Comparison of ENCODE assay signal across 8 cellular contexts in genomic region chr12:79555006-79555925, GRCh38.
DNase-seq lines count a peak whose midpoint lies in the region; ATAC-seq and TF ChIP-seq lines count a peak whose summit lies in the region.

No MANE protein-coding gene starts in this region.

- H3K79me2 ChIP-seq in DOHH2 (ENCODE audit: control insufficient read depth, low read length) (no peaks in the 10 kb centered on the region), SU-DHL-6 (ENCODE audit: insufficient read depth, low read length) (no peaks in the 10 kb centered on the region)

- H2AFZ ChIP-seq in SU-DHL-6 (ENCODE audit: low read depth, low read length, severe bottlenecking): no peak overlapping the region

- H3K9me3 ChIP-seq in DOHH2 (ENCODE audit: control insufficient read depth, insufficient read depth, low read length): no peaks in the 10 kb centered on the region
- no peaks in the 10 kb centered on the region for H3K9me3 ChIP-seq in SU-DHL-6 (ENCODE audit: insufficient read depth, low read length)
- no peaks in the 10 kb centered on the region for H3K9me3 ChIP-seq in heart right ventricle
- no peaks in the 10 kb centered on the region for H3K9me3 ChIP-seq in thyroid gland

- H3F3A ChIP-seq in DOHH2 (ENCODE audit: control insufficient read depth, insufficient read depth): no peaks in the 10 kb centered on the region; the same call in 1 of the 2 replicates
- no peaks in the 10 kb centered on the region for H3F3A ChIP-seq in SU-DHL-6 (ENCODE audit: insufficient read depth)

- TF ChIP-seq POLR2A in thyroid gland (IDR thresholded peaks at IDR 0.05): no peak

- POLR2A ChIA-PET in HEK293T (lab: Yijun Ruan, JAX): interaction anchor here (0.7 kb wide), 1 partner anchor 12 kb away, joined by 3 read pairs; no protein-coding TSS in a partner anchor

- no peaks in the 10 kb centered on the region for H3K27me3 ChIP-seq in DOHH2 (ENCODE audit: control insufficient read depth, low read length)
- H3K27me3 ChIP-seq in SU-DHL-6 (ENCODE audit: low read length): no peaks in the 10 kb centered on the region
- H3K27me3 ChIP-seq in heart right ventricle: no peaks in the 10 kb centered on the region
- no peaks in the 10 kb centered on the region for H3K27me3 ChIP-seq in thyroid gland

- DNase-seq in heart right ventricle (peak in 1 of 2 donors; percentile 15), thyroid gland (no peak), HEK293T (ENCODE audit: extremely low spot score) (no peak)
- DNase-seq in stimulated activated naive CD4-positive, alpha-beta T cell (lab: John Stamatoyannopoulos, UW): no peak

- H4K20me1 ChIP-seq in DOHH2 (ENCODE audit: control insufficient read depth, insufficient read depth, low read depth, low read length) (no peaks in the 10 kb centered on the region), SU-DHL-6 (ENCODE audit: low read depth, low read length) (no peaks in the 10 kb centered on the region)

- WGBS in heart right ventricle, 2 donors: 61 to 64% methylated on average over 4 of the region's 4 CpGs
- 39 to 40% methylated on average over 4 of the region's 4 CpGs for WGBS in thyroid gland, 2 donors

- intact Hi-C loops in heart right ventricle (cut with DNase I): loop anchor here (2.0 to 10.0 kb wide), 12 partner anchors 132 to 720 kb away; partner anchors contain the start of gene PPP1R12A (in 1 of the 10)
- intact Hi-C loops in thyroid gland (cut with DNase I): loop anchor here (10.0 kb wide), 3 partner anchors 140 to 630 kb away; no protein-coding TSS in a partner anchor

- TF ChIP-seq CTCF in DOHH2 (IDR thresholded peaks at IDR 0.05; ENCODE audit: low read depth, low read length, poor library complexity, severe bottlenecking) (peak; percentile 28), SU-DHL-6 (IDR thresholded peaks at IDR 0.05; ENCODE audit: insufficient read depth, low read length, poor library complexity, severe bottlenecking) (peak; percentile 27), heart right ventricle (IDR thresholded peaks at IDR 0.05) (peak; percentile 25 to 79 (median 58)), thyroid gland (IDR thresholded peaks at IDR 0.05) (peak in 5 of 6 experiments; percentile 23 to 86 (median 72))

- no peak overlapping the region for H3K4me3 ChIP-seq in DOHH2 (ENCODE audit: low read length)
- H3K4me3 ChIP-seq in SU-DHL-6 (ENCODE audit: insufficient read depth, low read length, poor library complexity, severe bottlenecking): no peak overlapping the region
- H3K4me3 ChIP-seq in heart right ventricle: no peak overlapping the region
- H3K4me3 ChIP-seq in thyroid gland (replicated peaks in 1 of 3): no peak overlapping the region

- no peaks in the 10 kb centered on the region for H3K9me2 ChIP-seq in DOHH2 (replicated peaks; ENCODE audit: control insufficient read depth, low read length)
- no peaks in the 10 kb centered on the region for H3K9me2 ChIP-seq in SU-DHL-6 (replicated peaks; ENCODE audit: insufficient read depth, low read length)

- ATAC-seq in HG03095 (IDR thresholded peaks at IDR 0.05; ENCODE audit: unreplicated experiment): peak; percentile 60
- peak in 2 of 8 donors; percentile 40 to 47 for ATAC-seq in heart right ventricle
- no peak for ATAC-seq in GM19351 (IDR thresholded peaks at IDR 0.05; ENCODE audit: unreplicated experiment)

- no peak overlapping the region for H3K9ac ChIP-seq in SU-DHL-6 (ENCODE audit: low read length)

- CTCF ChIA-PET in HEK293T (lab: Yijun Ruan, JAX): no interaction called here

- H3K27ac ChIP-seq in DOHH2 (ENCODE audit: low read depth, low read length) (no peak overlapping the region), SU-DHL-6 (ENCODE audit: low read depth, low read length) (no peak overlapping the region), heart right ventricle (no peak overlapping the region), thyroid gland (peak overlapping the region; percentile 58 to 91 (median 82))

- H3K36me3 ChIP-seq in DOHH2 (ENCODE audit: control insufficient read depth, low read length): peaks cover 32% of the 10 kb centered on the region
- H3K36me3 ChIP-seq in SU-DHL-6 (ENCODE audit: low read length): no peaks in the 10 kb centered on the region
- no peaks in the 10 kb centered on the region for H3K36me3 ChIP-seq in heart right ventricle
- H3K36me3 ChIP-seq in thyroid gland: no peaks in the 10 kb centered on the region

- no peaks in the 10 kb centered on the region for H3K4me1 ChIP-seq in DOHH2 (ENCODE audit: control insufficient read depth, low read length)
- H3K4me1 ChIP-seq in heart right ventricle: peaks cover 0 to 47% (median 12%) of the 10 kb centered on the region in 9 donors
- peaks cover 56 to 70% of the 10 kb centered on the region in 2 donors for H3K4me1 ChIP-seq in thyroid gland

- H3K4me2 ChIP-seq in DOHH2 (ENCODE audit: low read length): no peak overlapping the region
- H3K4me2 ChIP-seq in SU-DHL-6 (ENCODE audit: low read depth, low read length, poor library complexity, severe bottlenecking): no peak overlapping the region

TF ChIP-seq in HEK293T, 16 proteins besides CTCF, POLR2A, EP300 and RAD21:
- TF ChIP-seq LEF1 (IDR thresholded peaks at IDR 0.05; ENCODE audit: borderline replicate concordance) (no peak), NFRKB (IDR thresholded peaks at IDR 0.05) (no peak)

Comparison
In these comparisons a context has a peak if more than half of its experiments do, and no peak if none do; other contexts are left out.
1. H3K27ac ChIP-seq: peak in thyroid gland (3 of 3); none in DOHH2 (single experiment), SU-DHL-6 (single experiment) and heart right ventricle (0 of 10).
2. Peak in every context shown above with its lines, with median percentiles within 50 percentile points of each other: CTCF ChIP-seq.